ENCODE assay signal across 13 cellular contexts in genomic region chr9:137138058-137138697, GRCh38. TPM values are rescaled to one million over a fixed set of nuclear protein-coding genes. Genes with fewer than 3 reads are reported as not detected.
DNase-seq lines count a peak whose midpoint lies in the region; ATAC-seq and TF ChIP-seq lines count a peak whose summit lies in the region.
"Had no signal": no experiment of that assay in that cellular context is flagged by ENCODE, and none has a peak within 500 bp of the region (broad histone marks: within the 10 kb centered on the region; RNA-seq: fewer than 3 reads in every experiment).

No MANE protein-coding gene starts in this region.

- H3K36me3 ChIP-seq in lower lobe of right lung, result no peaks in the 10 kb centered on the region

- H2BK20ac ChIP-seq in H9 (ENCODE audit: low read depth, low read length, poor library complexity, severe bottlenecking), result no peak overlapping the region

- whole genome bisulfite sequencing in H9 (ENCODE audit: extremely low coverage, insufficient read length, low lambda C conversion rate), result no CpG with 5 or more reads among the region's 24 CpGs

- H4K20me1 ChIP-seq in H9 (ENCODE audit: control insufficient read depth, insufficient read depth, insufficient read length), result peaks cover 2% of the 10 kb centered on the region

- no peaks in the 10 kb centered on the region for H3K4me1 ChIP-seq in H9 (ENCODE audit: insufficient read depth, low read length)
- H3K4me1 ChIP-seq in lower lobe of right lung, result peaks cover 6% of the 10 kb centered on the region
- no peaks in the 10 kb centered on the region for H3K4me1 ChIP-seq in foreskin keratinocyte

- no peak overlapping the region for H3K14ac ChIP-seq in H9 (ENCODE audit: insufficient read depth, low read length)

- no peak overlapping the region for H3K27ac Mint-ChIP-seq in H9
- H3K27ac Mint-ChIP-seq: immature natural killer cell had no signal

- H3K79me1 ChIP-seq in H9 (ENCODE audit: insufficient read depth, low read depth, low read length, poor library complexity, severe bottlenecking), result no peaks in the 10 kb centered on the region

- no peak for TF ChIP-seq CTCF in H9 (conservative IDR thresholded peaks at IDR 0.05)
- TF ChIP-seq CTCF in lower lobe of right lung (IDR thresholded peaks at IDR 0.05), result no peak
- TF ChIP-seq CTCF in foreskin keratinocyte (conservative IDR thresholded peaks at IDR 0.05), result no peak

- no peak overlapping the region for H4K8ac ChIP-seq in H9 (replicated peaks; ENCODE audit: insufficient read length, low read depth, low read length)

- no peak overlapping the region for H3K18ac ChIP-seq in H9 (ENCODE audit: insufficient read length, low read depth, low read length)

- no peaks in the 10 kb centered on the region; a peak in 2 of 5 replicates for H3K9me3 Mint-ChIP-seq in H9
- H3K9me3 Mint-ChIP-seq: immature natural killer cell had no signal

- H3K9me3 ChIP-seq in H9 (ENCODE audit: control insufficient read depth, low read depth, low read length), result no peaks in the 10 kb centered on the region
- no peaks in the 10 kb centered on the region for H3K9me3 ChIP-seq in lower lobe of right lung

- H3K4me1 Mint-ChIP-seq in H9, result peaks cover 0 to 12% of the 10 kb centered on the region in 2 experiments; a peak in 2 of 4 replicates

- H2BK5ac ChIP-seq in H9 (ENCODE audit: insufficient read length, low read length), result no peak overlapping the region

- intact Hi-C loops in lower lobe of right lung (cut with DNase I), result no loop called here

- H2BK12ac ChIP-seq in H9 (ENCODE audit: insufficient read length, low read depth, low read length), result no peak overlapping the region

- H3K27ac ChIP-seq in H9 (ENCODE audit: insufficient read length, low read depth, low read length), result no peak overlapping the region
- H3K27ac ChIP-seq in lower lobe of right lung, result no peak overlapping the region
- H3K27ac ChIP-seq in foreskin keratinocyte, result no peak overlapping the region
- H3K27ac ChIP-seq: 22Rv1, GM23248 had no signal

- H3K79me2 ChIP-seq in H9 (ENCODE audit: insufficient read depth, low read length), result no peaks in the 10 kb centered on the region

- H4K5ac ChIP-seq in H9 (ENCODE audit: insufficient read length, low read depth, low read length), result no peak overlapping the region

- H3K27me3 Mint-ChIP-seq in H9 (ENCODE audit: low read depth), result peaks cover 93% of the 10 kb centered on the region

- no peaks in the 10 kb centered on the region for H3K23me2 ChIP-seq in H9 (ENCODE audit: insufficient read length, low read depth, low read length, poor library complexity, severe bottlenecking)

- no peaks in the 10 kb centered on the region for H3K36me3 Mint-ChIP-seq in H9 (ENCODE audit: insufficient read depth in 1 of 3, low read depth in 3 of 3)

- no peak overlapping the region for H2AK5ac ChIP-seq in H9 (ENCODE audit: insufficient read length, low read length)

- H3K23ac ChIP-seq in H9 (ENCODE audit: insufficient read length, low read depth, low read length), result no peak overlapping the region

- no peak overlapping the region for H3K4ac ChIP-seq in H9 (ENCODE audit: low read depth, low read length)

- DNase-seq in DMS 273 (lab: John Stamatoyannopoulos, UW; ENCODE audit: unreplicated experiment), result peak; percentile 76
- DNase-seq in DMS 273 treated with DMSO at 0.1 percent for 48 hours (lab: John Stamatoyannopoulos, UW), result no peak
- DNase-seq in H9, result peak; percentile 74
- peak; percentile 44 for DNase-seq in SK-MEL-5 (ENCODE audit: low read depth, low spot score)
- peak; percentile 59 for DNase-seq in left kidney (ENCODE audit: low read depth, low spot score)
- no peak for DNase-seq in lower lobe of right lung
- no peak for DNase-seq in foreskin keratinocyte
- DNase-seq in ACHN, result no peak
- DNase-seq: GDM1, small intestine had no signal

- no peak overlapping the region for H3K4me3 ChIP-seq in lower lobe of right lung
- H3K4me3 ChIP-seq: GM23248 had no signal

- no peak overlapping the region for H3T11ph ChIP-seq in H9 (ENCODE audit: low read length)

- H3K4me2 ChIP-seq in H9 (ENCODE audit: insufficient read depth, insufficient read length, low read length), result peak overlapping the region; percentile 7

- H3K56ac ChIP-seq in H9 (ENCODE audit: insufficient read length, low read depth, low read length), result no peak overlapping the region

- H4K91ac ChIP-seq in H9 (ENCODE audit: insufficient read length, low read depth, low read length), result no peak overlapping the region

- in situ Hi-C loops in SK-MEL-5 (cut with HindIII; ENCODE audit: low pct_unique_long_range_greater_than_20kb, low sequenced_read_pairs), result no loop called here
- in situ Hi-C loops in ACHN (cut with HindIII; ENCODE audit: low pct_ligation_motif_present, low pct_unique_long_range_greater_than_20kb, low sequenced_read_pairs), result no loop called here

- H3K9ac ChIP-seq in H9 (ENCODE audit: extremely low read depth, insufficient read length, low read length), result no peak overlapping the region
- H3K9ac ChIP-seq: GM23248 had no signal

- H2AFZ ChIP-seq in H9 (ENCODE audit: low read length), result no peak overlapping the region
- H2AFZ ChIP-seq: GM23248 had no signal

- H2BK15ac ChIP-seq in H9 (ENCODE audit: low read depth, low read length), result no peak overlapping the region

- H3K27me3 ChIP-seq in H9 (ENCODE audit: insufficient read depth, low read length) (peaks cover 29% of the 10 kb centered on the region; the same call in 1 of the 2 replicates), lower lobe of right lung (ENCODE audit: low read depth) (peaks cover 91% of the 10 kb centered on the region), foreskin keratinocyte (peaks cover 61% of the 10 kb centered on the region)

- ATAC-seq in lower lobe of right lung (no peak), foreskin keratinocyte (no peak)

- no peak overlapping the region for H2BK120ac ChIP-seq in H9 (ENCODE audit: low read depth, low read length, poor library complexity, severe bottlenecking)

- peak overlapping the region in 1 of 2 experiments; percentile 74; a peak in 3 of 5 replicates for H3K4me3 Mint-ChIP-seq in H9

RNA-seq across cellular contexts. Expression of gene GRIN1, which starts 0.8 kb away (rescaled TPM):
- 2.0 and 2.9 TPM in 2 replicates for total RNA-seq in H9 (2021)
- total RNA-seq in SK-MEL-5 (2014; rRNA removed; shearing (Covaris generic)), result 0.05 TPM in 1 of 2 replicates, not detected in the other
- polyA plus RNA-seq in SK-MEL-5 (2015; cell fraction: cytosol; rRNA removed), result 0.24 and 0.51 TPM in 2 replicates
- 0.07 and 0.88 TPM in 2 replicates for polyA plus RNA-seq in SK-MEL-5 (2015; cell fraction: nucleus; rRNA removed)
- 0.92 TPM for total RNA-seq in lower lobe of right lung
- total RNA-seq in foreskin keratinocyte, result 0.07 and 0.17 TPM in 2 replicates
- 0.08 and 0.28 TPM in 2 replicates for polyA plus RNA-seq in foreskin keratinocyte
- polyA plus RNA-seq: GM23248, immature natural killer cell had no signal

RNA-seq across cellular contexts. Expression of gene DPP7, which starts 23.6 kb away (rescaled TPM):
- total RNA-seq in H9 (2021) (27.3 and 29.4 TPM in 2 replicates), lower lobe of right lung (190 TPM), foreskin keratinocyte (35.0 and 54.2 TPM in 2 replicates)
- total RNA-seq in SK-MEL-5 (2014; rRNA removed; shearing (Covaris generic)), result 171 and 178 TPM in 2 replicates
- 332 and 335 TPM in 2 replicates for polyA plus RNA-seq in SK-MEL-5 (2015; cell fraction: cytosol; rRNA removed)
- 2,430 and 3,204 TPM in 2 replicates for polyA plus RNA-seq in SK-MEL-5 (2015; cell fraction: nucleus; rRNA removed)
- polyA plus RNA-seq in foreskin keratinocyte, result 44.4 and 64.7 TPM in 2 replicates

RNA-seq across cellular contexts. Expression of gene LRRC26, which starts 31.7 kb away (rescaled TPM):
- 0.55 and 0.96 TPM in 2 replicates for total RNA-seq in H9 (2021)
- 0.40 TPM in 1 of 2 replicates, not detected in the other for total RNA-seq in SK-MEL-5 (2014; rRNA removed; shearing (Covaris generic))
- 0.43 and 0.81 TPM in 2 replicates for polyA plus RNA-seq in SK-MEL-5 (2015; cell fraction: cytosol; rRNA removed)
- polyA plus RNA-seq in SK-MEL-5 (2015; cell fraction: nucleus; rRNA removed), result 0.83 TPM in 1 of 2 replicates, not detected in the other
- total RNA-seq in lower lobe of right lung, result 1.0 TPM
- total RNA-seq in foreskin keratinocyte, result not detected in 2 replicates
- not detected in 2 replicates for polyA plus RNA-seq in foreskin keratinocyte
- total RNA-seq: GM23248 had no signal
- polyA plus RNA-seq: GM23248 had no signal

RNA-seq across cellular contexts. Expression of gene TMEM210, which starts 33.7 kb away (rescaled TPM):
- not detected in 2 replicates for total RNA-seq in H9 (2021)
- total RNA-seq in SK-MEL-5 (2014; rRNA removed; shearing (Covaris generic)), result not detected in 2 replicates
- not detected in 2 replicates for polyA plus RNA-seq in SK-MEL-5 (2015; cell fraction: cytosol; rRNA removed)
- polyA plus RNA-seq in SK-MEL-5 (2015; cell fraction: nucleus; rRNA removed), result not detected in 2 replicates
- total RNA-seq in lower lobe of right lung, result not detected
- total RNA-seq in foreskin keratinocyte, result not detected in 2 replicates
- not detected in 2 replicates for polyA plus RNA-seq in foreskin keratinocyte
- total RNA-seq: GM23248 had no signal
- polyA plus RNA-seq: GM23248, immature natural killer cell, small intestine had no signal

RNA-seq across cellular contexts. Expression of gene ANAPC2, which starts 50.2 kb away (rescaled TPM):
- total RNA-seq in H9 (2021), result 54.8 and 54.9 TPM in 2 replicates
- total RNA-seq in SK-MEL-5 (2014; rRNA removed; shearing (Covaris generic)), result 9.0 and 12.0 TPM in 2 replicates
- 28.6 and 34.7 TPM in 2 replicates for polyA plus RNA-seq in SK-MEL-5 (2015; cell fraction: cytosol; rRNA removed)
- 228 and 280 TPM in 2 replicates for polyA plus RNA-seq in SK-MEL-5 (2015; cell fraction: nucleus; rRNA removed)
- total RNA-seq in lower lobe of right lung, result 58.2 TPM
- total RNA-seq in foreskin keratinocyte, result 20.8 TPM in 2 replicates
- 16.4 and 17.2 TPM in 2 replicates for polyA plus RNA-seq in foreskin keratinocyte

Comparison
In these comparisons a context has a peak if more than half of its experiments do, and no peak if none do; other contexts are left out.
1. DNase-seq: peak in DMS 273 (single experiment), H9 (single experiment), SK-MEL-5 (single experiment) and left kidney (single experiment); none in DMS 273 treated with DMSO at 0.1 percent for 48 hours (single experiment), lower lobe of right lung (single experiment), foreskin keratinocyte (0 of 2) and ACHN (single experiment).